ENCODE assay signal across 1 cellular context in the genomic region with DNA sequence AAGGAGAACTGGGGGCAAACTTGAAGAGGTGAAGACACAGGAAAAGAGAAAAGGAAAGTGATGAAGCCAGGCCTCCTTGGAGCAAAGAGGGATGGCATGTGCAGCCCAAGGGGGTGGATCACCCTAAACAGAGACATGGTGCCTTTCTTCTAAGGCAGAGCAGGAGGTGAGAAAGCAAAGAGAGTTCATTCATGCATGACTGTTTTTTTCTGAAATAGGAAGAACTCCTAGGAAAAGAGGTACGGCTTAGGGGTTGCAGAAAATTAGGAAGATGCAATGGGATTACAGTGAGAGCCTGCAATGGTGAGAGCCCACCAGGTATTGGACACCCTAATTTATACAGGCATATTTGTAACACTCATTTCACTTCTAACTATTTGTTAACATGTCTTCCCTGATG.
TF ChIP-seq lines count a peak whose summit lies in the region.

No MANE protein-coding gene starts in this region.

TF ChIP-seq in WTC11, 78 proteins besides CTCF, POLR2A, EP300 and RAD21 (continued from another document):
- TF ChIP-seq, protein P1, sequence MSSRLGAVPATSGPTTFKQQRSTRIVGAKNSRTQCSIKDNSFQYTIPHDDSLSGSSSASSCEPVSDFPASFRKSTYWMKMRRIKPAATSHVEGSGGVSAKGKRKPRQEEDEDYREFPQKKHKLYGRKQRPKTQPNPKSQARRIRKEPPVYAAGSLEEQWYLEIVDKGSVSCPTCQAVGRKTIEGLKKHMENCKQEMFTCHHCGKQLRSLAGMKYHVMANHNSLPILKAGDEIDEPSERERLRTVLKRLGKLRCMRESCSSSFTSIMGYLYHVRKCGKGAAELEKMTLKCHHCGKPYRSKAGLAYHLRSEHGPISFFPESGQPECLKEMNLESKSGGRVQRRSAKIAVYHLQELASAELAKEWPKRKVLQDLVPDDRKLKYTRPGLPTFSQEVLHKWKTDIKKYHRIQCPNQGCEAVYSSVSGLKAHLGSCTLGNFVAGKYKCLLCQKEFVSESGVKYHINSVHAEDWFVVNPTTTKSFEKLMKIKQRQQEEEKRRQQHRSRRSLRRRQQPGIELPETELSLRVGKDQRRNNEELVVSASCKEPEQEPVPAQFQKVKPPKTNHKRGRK (CRISPR knock-in tag; IDR thresholded peaks at IDR 0.05; ENCODE audit: borderline replicate concordance), result no peak
- TF ChIP-seq GTF2I (CRISPR knock-in tag; conservative IDR thresholded peaks at IDR 0.05) (no peak), FOXJ3 (CRISPR knock-in tag; IDR thresholded peaks at IDR 0.05; ENCODE audit: borderline replicate concordance) (no peak)
- TF ChIP-seq, protein P2, sequence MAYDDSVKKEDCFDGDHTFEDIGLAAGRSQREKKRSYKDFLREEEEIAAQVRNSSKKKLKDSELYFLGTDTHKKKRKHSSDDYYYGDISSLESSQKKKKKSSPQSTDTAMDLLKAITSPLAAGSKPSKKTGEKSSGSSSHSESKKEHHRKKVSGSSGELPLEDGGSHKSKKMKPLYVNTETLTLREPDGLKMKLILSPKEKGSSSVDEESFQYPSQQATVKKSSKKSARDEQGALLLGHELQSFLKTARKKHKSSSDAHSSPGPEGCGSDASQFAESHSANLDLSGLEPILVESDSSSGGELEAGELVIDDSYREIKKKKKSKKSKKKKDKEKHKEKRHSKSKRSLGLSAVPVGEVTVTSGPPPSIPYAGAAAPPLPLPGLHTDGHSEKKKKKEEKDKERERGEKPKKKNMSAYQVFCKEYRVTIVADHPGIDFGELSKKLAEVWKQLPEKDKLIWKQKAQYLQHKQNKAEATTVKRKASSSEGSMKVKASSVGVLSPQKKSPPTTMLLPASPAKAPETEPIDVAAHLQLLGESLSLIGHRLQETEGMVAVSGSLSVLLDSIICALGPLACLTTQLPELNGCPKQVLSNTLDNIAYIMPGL (CRISPR knock-in tag; IDR thresholded peaks at IDR 0.05), result no peak
